In the genomic region with DNA sequence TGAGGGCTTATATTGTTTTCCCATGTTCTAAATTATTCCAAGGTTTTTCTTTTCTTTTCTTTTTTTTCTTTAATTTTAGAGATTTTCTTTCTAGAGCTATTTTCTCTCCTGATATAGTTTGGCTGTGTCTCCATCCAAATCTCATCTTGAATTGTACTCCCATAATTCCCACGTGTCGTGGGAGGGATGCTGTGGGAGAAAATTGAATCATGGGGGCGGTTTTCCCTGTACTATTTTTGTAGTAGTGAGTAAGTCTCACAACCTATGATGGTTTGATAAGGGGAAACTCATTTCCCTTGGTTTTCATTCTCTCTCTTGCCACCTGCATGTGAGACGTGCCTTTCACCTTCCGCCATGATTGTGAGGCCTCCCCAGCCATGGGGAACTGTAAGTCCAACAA, we compare ENCODE assay signal across 32 cellular contexts.
"Had no signal": no experiment of that assay in that cellular context is flagged by ENCODE, and none has a peak within 500 bp of the region (broad histone marks: within the 10 kb centered on the region; RNA-seq: fewer than 3 reads in every experiment).

No MANE protein-coding gene starts in this region.

- H3K4me3 ChIP-seq: adrenal gland, body of pancreas, breast epithelium had no signal

- H3K9me3 ChIP-seq: body of pancreas, breast epithelium had no signal

- H3K27ac Mint-ChIP-seq: activated B cell treated with CpG ODN at 0.5 μM for 24 hours; activated CD4-positive, alpha-beta memory T cell treated with anti-CD3 and anti-CD28 coated beads for 36 hours; activated CD4-positive, alpha-beta T cell treated with anti-CD3 and anti-CD28 coated beads, Interleukin-2, amount 10 ng/mL, durations not matched to agents 24 days and 14 days; activated CD8-positive, alpha-beta T cell treated with anti-CD3 and anti-CD28 coated beads for 36 hours; activated naive CD4-positive, alpha-beta T cell treated with anti-CD3 and anti-CD28 coated beads for 36 hours; activated naive CD4-positive, alpha-beta T cell treated with anti-CD3 and anti-CD28 coated beads, Interleukin-2, amount 50 U/mL, for 72 hours; activated naive CD8-positive, alpha-beta T cell treated with anti-CD3 and anti-CD28 coated beads for 36 hours; activated T-cell treated with anti-CD3 and anti-CD28 coated beads, Interleukin-2, amount 50 U/mL, for 72 hours; activated T-helper 1 cell treated with anti-CD3 and anti-CD28 coated beads, Interleukin-12 subunit alpha, Interleukin-12 subunit beta, Interleukin-2, Interleukin-4 antibody, amounts not matched to agents 30 ng/mL and 10 ng/mL and 1 ng/mL, durations not matched to agents 14 hours and 24 hours and 36 hours; activated T-helper 17 cell treated with anti-CD3 and anti-CD28 coated beads, Interleukin-2, amount 50 U/mL, for 72 hours; T-cell; T-helper 17 cell had no signal

- H3K36me3 Mint-ChIP-seq: activated CD4-positive, alpha-beta memory T cell treated with anti-CD3 and anti-CD28 coated beads for 36 hours; activated naive CD4-positive, alpha-beta T cell treated with anti-CD3 and anti-CD28 coated beads, Interleukin-2, amount 50 U/mL, for 72 hours; activated naive CD8-positive, alpha-beta T cell treated with anti-CD3 and anti-CD28 coated beads for 36 hours; T-cell had no signal

- DNase-seq: activated B cell treated with CpG ODN at 0.5 μM for 24 hours; activated CD4-positive, alpha-beta memory T cell treated with anti-CD3 and anti-CD28 coated beads for 36 hours; activated CD4-positive, alpha-beta T cell treated with anti-CD3 and anti-CD28 coated beads for 4 hours; activated CD4-positive, alpha-beta T cell treated with anti-CD3 and anti-CD28 coated beads, Interleukin-2, amount 10 ng/mL, durations not matched to agents 24 days and 14 days; activated CD4-positive, alpha-beta T cell treated with anti-CD3 and anti-CD28 coated beads, Interleukin-2, amount 50 U/mL, for 1 hour; activated CD4-positive, alpha-beta T cell treated with anti-CD3 and anti-CD28 coated beads, Interleukin-2, amount 50 U/mL, for 4 hours; activated CD4-positive, CD25-positive, alpha-beta regulatory T cell treated with anti-CD3 and anti-CD28 coated beads, Interleukin-2, amount 50 U/mL, for 72 hours; activated CD8-positive, alpha-beta memory T cell treated with anti-CD3 and anti-CD28 coated beads, Interleukin-2, amount 50 U/mL, for 4 hours; activated CD8-positive, alpha-beta T cell treated with anti-CD3 and anti-CD28 coated beads for 36 hours; activated effector memory CD4-positive, alpha-beta T cell treated with anti-CD3 and anti-CD28 coated beads, Interleukin-2, amount 50 U/mL, for 16 hours; activated gamma-delta T cell treated with Interleukin-2 at 50 U/mL for 16 hours; activated naive CD4-positive, alpha-beta T cell; activated naive CD4-positive, alpha-beta T cell treated with anti-CD3 and anti-CD28 coated beads for 36 hours; activated naive CD4-positive, alpha-beta T cell treated with anti-CD3 and anti-CD28 coated beads, Interleukin-2, amount 50 U/mL, for 16 hours; activated naive CD8-positive, alpha-beta T cell treated with anti-CD3 and anti-CD28 coated beads for 36 hours; activated T-cell treated with anti-CD3 and anti-CD28 coated beads for 4 hours; activated T-cell treated with anti-CD3 and anti-CD28 coated beads, Interleukin-2, amount 50 U/mL, for 1 hour; activated T-cell treated with anti-CD3 and anti-CD28 coated beads, Interleukin-2, amount 50 U/mL, for 4 hours; activated T-cell treated with anti-CD3 and anti-CD28 coated beads, Interleukin-2, amount 50 U/mL, for 72 hours; adrenal gland; amniotic stem cell; aorta; body of pancreas; brain microvascular endothelial cell; central memory CD4-positive, alpha-beta T cell; T-cell; T-helper 17 cell had no signal

- ATAC-seq: activated CD8-positive, alpha-beta T cell treated with anti-CD3 and anti-CD28 coated beads for 36 hours; activated naive CD4-positive, alpha-beta T cell treated with anti-CD3 and anti-CD28 coated beads, Interleukin-2, amount 50 U/mL, for 72 hours; activated T-cell treated with anti-CD3 and anti-CD28 coated beads, Interleukin-2, amount 50 U/mL, for 4 hours; activated T-cell treated with anti-CD3 and anti-CD28 coated beads, Interleukin-2, amount 50 U/mL, for 72 hours; activated T-helper 17 cell treated with anti-CD3 and anti-CD28 coated beads, Interleukin-2, amount 50 U/mL, for 72 hours; body of pancreas; T-cell; T-helper 17 cell had no signal

- H3K27ac ChIP-seq: adrenal gland, body of pancreas, brain microvascular endothelial cell, breast epithelium, VCaP had no signal

- H3K4me1 ChIP-seq: adrenal gland, body of pancreas, breast epithelium had no signal

- H3K4me3 Mint-ChIP-seq: activated B cell treated with CpG ODN at 0.5 μM for 24 hours; activated CD4-positive, alpha-beta memory T cell treated with anti-CD3 and anti-CD28 coated beads for 36 hours; activated CD4-positive, alpha-beta T cell treated with anti-CD3 and anti-CD28 coated beads, Interleukin-2, amount 10 ng/mL, durations not matched to agents 24 days and 14 days; activated CD8-positive, alpha-beta T cell treated with anti-CD3 and anti-CD28 coated beads for 36 hours; activated naive CD4-positive, alpha-beta T cell treated with anti-CD3 and anti-CD28 coated beads for 36 hours; activated naive CD8-positive, alpha-beta T cell treated with anti-CD3 and anti-CD28 coated beads for 36 hours; activated T-cell treated with anti-CD3 and anti-CD28 coated beads, Interleukin-2, amount 50 U/mL, for 4 hours; activated T-cell treated with anti-CD3 and anti-CD28 coated beads, Interleukin-2, amount 50 U/mL, for 72 hours; activated T-helper 1 cell treated with anti-CD3 and anti-CD28 coated beads, Interleukin-12 subunit alpha, Interleukin-12 subunit beta, Interleukin-2, Interleukin-4 antibody, amounts not matched to agents 30 ng/mL and 10 ng/mL and 1 ng/mL, durations not matched to agents 14 hours and 24 hours and 36 hours; activated T-helper 17 cell treated with anti-CD3 and anti-CD28 coated beads, Interleukin-2, amount 50 U/mL, for 72 hours; T-cell; T-helper 17 cell had no signal

- H3K27me3 Mint-ChIP-seq: activated B cell treated with CpG ODN at 0.5 μM for 24 hours; activated CD4-positive, alpha-beta memory T cell treated with anti-CD3 and anti-CD28 coated beads for 36 hours; activated CD4-positive, alpha-beta T cell treated with anti-CD3 and anti-CD28 coated beads, Interleukin-2, amount 10 ng/mL, durations not matched to agents 24 days and 14 days; activated CD8-positive, alpha-beta T cell treated with anti-CD3 and anti-CD28 coated beads for 36 hours; activated naive CD8-positive, alpha-beta T cell treated with anti-CD3 and anti-CD28 coated beads for 36 hours; activated T-helper 17 cell treated with anti-CD3 and anti-CD28 coated beads, Interleukin-2, amount 50 U/mL, for 72 hours; T-cell; T-helper 17 cell had no signal

- H3K4me1 Mint-ChIP-seq: activated B cell treated with CpG ODN at 0.5 μM for 24 hours; activated CD4-positive, alpha-beta T cell treated with anti-CD3 and anti-CD28 coated beads, Interleukin-2, amount 10 ng/mL, durations not matched to agents 24 days and 14 days; activated naive CD8-positive, alpha-beta T cell treated with anti-CD3 and anti-CD28 coated beads for 36 hours; activated T-helper 17 cell treated with anti-CD3 and anti-CD28 coated beads, Interleukin-2, amount 50 U/mL, for 72 hours; T-cell; T-helper 17 cell had no signal

- H3K36me3 ChIP-seq: adrenal gland, brain microvascular endothelial cell, breast epithelium had no signal

- H3K27me3 ChIP-seq: adrenal gland, brain microvascular endothelial cell, breast epithelium had no signal
